In genomic region chr6:15585936-15586335, GRCh38 we compare ENCODE assay signal across 25 cellular contexts.
DNase-seq lines count a peak whose midpoint lies in the region; TF ChIP-seq lines count a peak whose summit lies in the region.
"Had no signal": no experiment of that assay in that cellular context is flagged by ENCODE, and none has a peak within 500 bp of the region (broad histone marks: within the 10 kb centered on the region; RNA-seq: fewer than 3 reads in every experiment).

No MANE protein-coding gene starts in this region.

- H3K18ac ChIP-seq in neuronal stem cell (ENCODE audit: low read length): no peak overlapping the region

- DNase-seq in endodermal cell (no peak), neuronal stem cell (ENCODE audit: low spot score) (no peak), NCI-H1930 (lab: John Stamatoyannopoulos, UW) (no peak), globus pallidus (ENCODE audit: low spot score) (no peak), NCI-H774 (lab: John Stamatoyannopoulos, UW) (no peak)
- DNase-seq: AML-193; CD4-positive, alpha-beta T cell; COR-L47; DMS53; Kasumi-1; NCI-H1105; NCI-H1436 treated with DMSO at 0.1 percent for 48 hours; NCI-H187 treated with DMSO at 0.1 percent for 48 hours; NCI-H2107; NCI-H446; NCI-H524 treated with DMSO at 0.1 percent for 48 hours; NCI-H82; NK-92 treated with Interleukin-12 subunit alpha and Interleukin-12 subunit beta, amount 100 ng/mL, for 24 hours; PC-3 had no signal

- H3K4me2 ChIP-seq in SU-DHL-6 (ENCODE audit: low read depth, low read length, poor library complexity, severe bottlenecking) (peak overlapping the region; percentile 2), neuronal stem cell (ENCODE audit: insufficient read depth, low read length, poor library complexity, severe bottlenecking) (no peak overlapping the region)
- H3K4me2 ChIP-seq: A549, GM23338 had no signal

- no peaks in the 10 kb centered on the region for H3K9me2 ChIP-seq in SU-DHL-6 (replicated peaks; ENCODE audit: insufficient read depth, low read length)

- no peaks in the 10 kb centered on the region; the same call in 1 of the 2 replicates for H3F3A ChIP-seq in SU-DHL-6 (ENCODE audit: insufficient read depth)

- H3K36me3 ChIP-seq in HEK293 (ENCODE audit: control insufficient read depth in 2 of 2, insufficient read depth in 1 of 2, low read length in 2 of 2) (no peaks in the 10 kb centered on the region; a peak in 1 of 3 replicates), SU-DHL-6 (ENCODE audit: low read length) (no peaks in the 10 kb centered on the region; the same call in 1 of the 2 replicates), endodermal cell (ENCODE audit: control insufficient read depth, insufficient read depth, low read length) (no peaks in the 10 kb centered on the region), neuronal stem cell (replicated peaks in 1 of 2; ENCODE audit: control insufficient read depth in 2 of 2, insufficient read depth in 2 of 2, low read length in 2 of 2) (no peaks in the 10 kb centered on the region)

- H3K4me1 ChIP-seq in HEK293 (ENCODE audit: control insufficient read depth, insufficient read depth, low read length) (no peaks in the 10 kb centered on the region), endodermal cell (ENCODE audit: control insufficient read depth, insufficient read depth, low read length) (no peaks in the 10 kb centered on the region), neuronal stem cell (ENCODE audit: control insufficient read depth in 2 of 2, insufficient read depth in 1 of 2, low read depth in 1 of 2, low read length in 2 of 2) (no peaks in the 10 kb centered on the region)
- H3K4me1 ChIP-seq: A549 had no signal

- no peaks in the 10 kb centered on the region for H3K27me3 Mint-ChIP-seq in endodermal cell (ENCODE audit: insufficient read depth)
- H3K27me3 Mint-ChIP-seq: CD4-positive, alpha-beta T cell had no signal

- no peaks in the 10 kb centered on the region for H3K27me3 ChIP-seq in SU-DHL-6 (ENCODE audit: low read length)
- H3K27me3 ChIP-seq in endodermal cell (ENCODE audit: control insufficient read depth, insufficient read depth, low read length, poor library complexity, severe bottlenecking): no peaks in the 10 kb centered on the region
- H3K27me3 ChIP-seq in neuronal stem cell (ENCODE audit: control insufficient read depth in 3 of 3, insufficient read depth in 3 of 3, low read depth in 1 of 3, low read length in 3 of 3): no peaks in the 10 kb centered on the region
- H3K27me3 ChIP-seq: BLaER1 treated with 17β-estradiol and CSF1 and Interleukin-3, amounts not matched to agents 10 nM and 100 nM had no signal

- 96% methylated on average over 1 of the region's 1 CpG; no CpG with 5 or more reads in 1 of the 2 experiments for WGBS in endodermal cell (ENCODE audit: insufficient coverage in 1 of 2, insufficient read length in 1 of 2), 2 experiments
- WGBS in neuronal stem cell (ENCODE audit: extremely low coverage in 2 of 2, insufficient read length in 2 of 2, insufficient replicate concordance in 1 of 2), 2 donors: no CpG with 5 or more reads among the region's 1 CpG

- no peak overlapping the region for H3K27ac Mint-ChIP-seq in endodermal cell
- H3K27ac Mint-ChIP-seq: CD4-positive, alpha-beta T cell; GM23338 had no signal

- peaks cover 69% of the 10 kb centered on the region for H3K79me2 ChIP-seq in SU-DHL-6 (ENCODE audit: insufficient read depth, low read length)

- H3K79me1 ChIP-seq in neuronal stem cell (ENCODE audit: low read depth, low read length): no peaks in the 10 kb centered on the region

- H3K9me3 ChIP-seq in HEK293 (ENCODE audit: control insufficient read depth, insufficient read depth, low read depth, low read length): no peaks in the 10 kb centered on the region
- no peaks in the 10 kb centered on the region for H3K9me3 ChIP-seq in SU-DHL-6 (ENCODE audit: insufficient read depth, low read length)
- H3K9me3 ChIP-seq in endodermal cell (ENCODE audit: control insufficient read depth, low read length): no peaks in the 10 kb centered on the region
- H3K9me3 ChIP-seq in neuronal stem cell (replicated peaks in 1 of 2; ENCODE audit: control insufficient read depth in 2 of 2, insufficient read depth in 1 of 2, low read depth in 1 of 2, low read length in 2 of 2): no peaks in the 10 kb centered on the region
- H3K9me3 ChIP-seq: A549 had no signal

- no peaks in the 10 kb centered on the region for H3K36me3 Mint-ChIP-seq in endodermal cell (ENCODE audit: low read depth)

- no peak overlapping the region for H3K4me3 ChIP-seq in HEK293 (ENCODE audit: low read depth, low read length)
- no peak overlapping the region for H3K4me3 ChIP-seq in SU-DHL-6 (ENCODE audit: insufficient read depth, low read length, poor library complexity, severe bottlenecking)
- H3K4me3 ChIP-seq in endodermal cell (ENCODE audit: low read length): no peak overlapping the region
- H3K4me3 ChIP-seq in neuronal stem cell (ENCODE audit: low read length in 2 of 2): no peak overlapping the region
- H3K4me3 ChIP-seq: A549; BLaER1 treated with 17β-estradiol and CSF1 and Interleukin-3, amounts not matched to agents 10 nM and 100 nM; GM23338 had no signal

- no peak overlapping the region for H2BK15ac ChIP-seq in neuronal stem cell (ENCODE audit: low read length)

- POLR2A ChIA-PET in HEK293 (lab: Yijun Ruan, JAX): no interaction called here

- no peak for TF ChIP-seq CTCF in HEK293 (tag by site-specific recombination; IDR thresholded peaks at IDR 0.05)
- TF ChIP-seq CTCF in SU-DHL-6 (IDR thresholded peaks at IDR 0.05; ENCODE audit: insufficient read depth, low read length, poor library complexity, severe bottlenecking): no peak
- no peak for TF ChIP-seq CTCF in endodermal cell (conservative IDR thresholded peaks at IDR 0.05)

- no peak overlapping the region for H2AK5ac ChIP-seq in neuronal stem cell (ENCODE audit: low read depth, low read length)

- CTCF ChIA-PET in HEK293 (lab: Yijun Ruan, JAX): interaction anchor here (0.7 kb wide), 1 partner anchor 41 kb away, joined by 3 read pairs; no protein-coding TSS in a partner anchor

- no peak overlapping the region for H3K23ac ChIP-seq in neuronal stem cell (ENCODE audit: low read depth, low read length, poor library complexity)

- H4K8ac ChIP-seq in neuronal stem cell (ENCODE audit: low read depth, low read length): no peak overlapping the region

- no peaks in the 10 kb centered on the region for H3K9me3 Mint-ChIP-seq in endodermal cell
- H3K9me3 Mint-ChIP-seq: CD4-positive, alpha-beta T cell; GM23338 had no signal

- H3K4me1 Mint-ChIP-seq in endodermal cell: no peaks in the 10 kb centered on the region

- H2BK5ac ChIP-seq in neuronal stem cell (ENCODE audit: low read length): no peak overlapping the region

- H3K9ac ChIP-seq in SU-DHL-6 (ENCODE audit: low read length) (no peak overlapping the region), endodermal cell (ENCODE audit: extremely low read depth, low read length, poor library complexity, severe bottlenecking) (no peak overlapping the region), neuronal stem cell (ENCODE audit: low read depth, low read length, poor library complexity) (no peak overlapping the region)
- H3K9ac ChIP-seq: BLaER1 treated with 17β-estradiol and CSF1 and Interleukin-3, amounts not matched to agents 10 nM and 100 nM had no signal

- H3K27ac ChIP-seq in HEK293 (ENCODE audit: extremely low read depth, low read depth, low read length) (no peak overlapping the region), SU-DHL-6 (ENCODE audit: low read depth, low read length) (no peak overlapping the region), endodermal cell (ENCODE audit: low read depth, low read length) (peak overlapping the region; percentile 62), neuronal stem cell (replicated peaks; ENCODE audit: low read length) (no peak overlapping the region)
- H3K27ac ChIP-seq: A549; BLaER1 treated with 17β-estradiol and CSF1 and Interleukin-3, amounts not matched to agents 10 nM and 100 nM; HL-60 had no signal

- H3K4ac ChIP-seq in neuronal stem cell (ENCODE audit: low read length): no peak overlapping the region

- no peak overlapping the region for H4K91ac ChIP-seq in neuronal stem cell (ENCODE audit: low read depth, low read length, poor library complexity)

- no peak overlapping the region for H3K4me3 Mint-ChIP-seq in endodermal cell
- H3K4me3 Mint-ChIP-seq: CD4-positive, alpha-beta T cell; GM23338 had no signal

- H3K14ac ChIP-seq in neuronal stem cell (ENCODE audit: low read length): no peak overlapping the region

- H2BK12ac ChIP-seq in neuronal stem cell (ENCODE audit: low read length): no peak overlapping the region

- H2BK120ac ChIP-seq in neuronal stem cell (ENCODE audit: low read depth, low read length): no peak overlapping the region

- H2AFZ ChIP-seq in SU-DHL-6 (ENCODE audit: low read depth, low read length, severe bottlenecking): no peak overlapping the region
- H2AFZ ChIP-seq in neuronal stem cell (ENCODE audit: low read length): peak overlapping the region; percentile 41
- H2AFZ ChIP-seq: GM23338 had no signal

- peaks cover 19% of the 10 kb centered on the region for H4K20me1 ChIP-seq in SU-DHL-6 (ENCODE audit: low read depth, low read length)

TF ChIP-seq in HEK293, 187 proteins besides CTCF, POLR2A, EP300 and RAD21 (continues in another document):
- TF ChIP-seq ATF2 (tag by site-specific recombination; IDR thresholded peaks at IDR 0.05; ENCODE audit: low read depth): no peak
